In the genomic region with DNA sequence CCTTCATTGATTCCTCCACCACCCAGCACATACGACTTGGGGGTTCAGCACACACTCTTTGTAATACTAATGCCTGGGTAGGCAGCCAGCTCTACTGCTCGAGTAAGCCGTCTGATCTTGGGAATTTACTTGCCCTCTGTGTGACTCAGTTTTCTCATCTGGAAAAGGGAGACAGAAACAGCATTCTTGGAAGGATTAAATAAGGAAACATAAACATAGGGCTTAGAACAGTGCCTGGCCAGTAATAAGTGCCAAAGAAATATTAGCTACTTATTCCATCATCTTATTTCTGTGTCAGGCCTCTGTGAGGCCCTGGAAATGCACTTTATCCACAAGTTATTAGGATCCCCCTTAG, we compare ENCODE assay signal across 17 cellular contexts.
A peak's percentile ranks its signal among the peaks of the same experiment; 100 is the strongest.
DNase-seq lines count a peak whose midpoint lies in the region; TF ChIP-seq lines count a peak whose summit lies in the region.
"Had no signal": no experiment of that assay in that cellular context is flagged by ENCODE, and none has a peak within 500 bp of the region (broad histone marks: within the 10 kb centered on the region; RNA-seq: fewer than 3 reads in every experiment).

No MANE protein-coding gene starts in this region.

- H3K4me3 ChIP-seq in MG63 (no peak overlapping the region), choroid plexus epithelial cell (ENCODE audit: low read depth, low read length) (no peak overlapping the region), mucosa of stomach (ENCODE audit: low read length) (peak overlapping the region; percentile 37), testis (no peak overlapping the region), OCI-LY7 (ENCODE audit: low read depth, low read length, poor library complexity, severe bottlenecking) (no peak overlapping the region)

- H3K27me3 ChIP-seq in MG63 (no peaks in the 10 kb centered on the region), mucosa of stomach (ENCODE audit: control insufficient read depth, insufficient read depth, low read length) (no peaks in the 10 kb centered on the region), testis (no peaks in the 10 kb centered on the region)

- H3K79me2 ChIP-seq in OCI-LY7 (ENCODE audit: insufficient read depth, low read depth, low read length): no peaks in the 10 kb centered on the region

- no peak for TF ChIP-seq CTCF in choroid plexus epithelial cell (conservative IDR thresholded peaks at IDR 0.05; ENCODE audit: low read depth, low read length)
- no peak for TF ChIP-seq CTCF in testis (IDR thresholded peaks at IDR 0.05)
- TF ChIP-seq CTCF in OCI-LY7 (conservative IDR thresholded peaks at IDR 0.05; ENCODE audit: low read length): no peak

- H4K20me1 ChIP-seq in OCI-LY7 (ENCODE audit: insufficient read depth, low read length): no peaks in the 10 kb centered on the region

- POLR2A ChIA-PET in OCI-LY7 (lab: Charles Lee): interaction anchor here (1.1 kb wide), 1 partner anchor 45 kb away, joined by 3 read pairs; no protein-coding TSS in a partner anchor

- peak; percentile 62 for DNase-seq in MG63
- DNase-seq in choroid plexus epithelial cell (ENCODE audit: low read depth): peak; percentile 26
- no peak for DNase-seq in testis
- no peak for DNase-seq in NCI-H1417 treated with DMSO at 0.1 percent for 48 hours (lab: John Stamatoyannopoulos, UW)
- no peak for DNase-seq in NCI-H187 (lab: John Stamatoyannopoulos, UW)
- DNase-seq in OCI-LY7 (ENCODE audit: low spot score): no peak
- DNase-seq in amniotic stem cell (lab: John Stamatoyannopoulos, UW): no peak
- DNase-seq: activated CD8-positive, alpha-beta memory T cell treated with anti-CD3 and anti-CD28 coated beads, Interleukin-2, amount 10 ng/mL, durations not matched to agents 7 days and 5 days; activated naive CD4-positive, alpha-beta T cell treated with anti-CD3 and anti-CD28 coated beads, Interleukin-2, amount 50 U/mL, for 16 hours; CD4-positive, CD25-positive, alpha-beta regulatory T cell; foreskin melanocyte; NCI-H1436 treated with DMSO at 0.1 percent for 48 hours; NCI-H526; SIG-M5; stimulated activated CD4-positive, alpha-beta T cell treated with anti-CD3 and anti-CD28 coated beads, Interleukin-2, amount 100 ng/mL, for 48 hours; stimulated activated naive CD4-positive, alpha-beta T cell had no signal

- H3K4me2 ChIP-seq in OCI-LY7 (ENCODE audit: low read length): no peak overlapping the region

- CTCF ChIA-PET in OCI-LY7 (lab: Charles Lee; ENCODE audit: unreplicated experiment): no interaction called here

- WGBS in testis, 2 donors: 77 to 85% methylated on average over 3 of the region's 3 CpGs

- H3K4me1 ChIP-seq in mucosa of stomach (ENCODE audit: control insufficient read depth, insufficient read depth, low read length) (peaks cover 70% of the 10 kb centered on the region), testis (peaks cover 19% of the 10 kb centered on the region), OCI-LY7 (ENCODE audit: insufficient read depth, low read length, poor library complexity, severe bottlenecking) (no peaks in the 10 kb centered on the region)

- H3K36me3 ChIP-seq in MG63 (no peaks in the 10 kb centered on the region), mucosa of stomach (ENCODE audit: control insufficient read depth, insufficient read depth, low read length) (no peaks in the 10 kb centered on the region), testis (ENCODE audit: low read depth, missing control alignments) (no peaks in the 10 kb centered on the region), OCI-LY7 (ENCODE audit: insufficient read depth, low read length) (no peaks in the 10 kb centered on the region)

- no peak for TF ChIP-seq POLR2A in testis (IDR thresholded peaks at IDR 0.05)

- peak overlapping the region; percentile 68 to 71 for H3K27ac ChIP-seq in testis
- no peak overlapping the region for H3K27ac ChIP-seq in OCI-LY7 (ENCODE audit: low read depth, low read length, poor library complexity, severe bottlenecking)

- BruUV-seq in OCI-LY7 (replicated peaks; lab: Mats Ljungman, UMichigan): no TSS peak

- intact Hi-C loops in testis (cut with DNase I; ENCODE audit: low total_unique reads): no loop called here
- intact Hi-C loops in OCI-LY7 (cut with micrococcal nuclease; ENCODE audit: unreplicated experiment): no loop called here

- no peaks in the 10 kb centered on the region for H3K9me3 ChIP-seq in MG63
- H3K9me3 ChIP-seq in mucosa of stomach (ENCODE audit: control insufficient read depth, low read length): no peaks in the 10 kb centered on the region
- H3K9me3 ChIP-seq in testis: no peaks in the 10 kb centered on the region
- H3K9me3 ChIP-seq in OCI-LY7 (ENCODE audit: low read length): no peaks in the 10 kb centered on the region

- H3K9me2 ChIP-seq in OCI-LY7 (ENCODE audit: insufficient read depth, low read length): no peaks in the 10 kb centered on the region

- H3K9ac ChIP-seq in mucosa of stomach (ENCODE audit: low read length): peak overlapping the region; percentile 63

- H2AFZ ChIP-seq in OCI-LY7 (ENCODE audit: low read length): no peak overlapping the region

Comparison
In these comparisons a context has a peak if more than half of its experiments do, and no peak if none do; other contexts are left out.
1. DNase-seq: peak in MG63 (single experiment) and choroid plexus epithelial cell (single experiment); none in testis (single experiment), NCI-H1417 treated with DMSO at 0.1 percent for 48 hours (single experiment), NCI-H187 (0 of 2), OCI-LY7 (single experiment) and amniotic stem cell (single experiment).